15 cellular contexts compared by ENCODE assay signal in the genomic region with DNA sequence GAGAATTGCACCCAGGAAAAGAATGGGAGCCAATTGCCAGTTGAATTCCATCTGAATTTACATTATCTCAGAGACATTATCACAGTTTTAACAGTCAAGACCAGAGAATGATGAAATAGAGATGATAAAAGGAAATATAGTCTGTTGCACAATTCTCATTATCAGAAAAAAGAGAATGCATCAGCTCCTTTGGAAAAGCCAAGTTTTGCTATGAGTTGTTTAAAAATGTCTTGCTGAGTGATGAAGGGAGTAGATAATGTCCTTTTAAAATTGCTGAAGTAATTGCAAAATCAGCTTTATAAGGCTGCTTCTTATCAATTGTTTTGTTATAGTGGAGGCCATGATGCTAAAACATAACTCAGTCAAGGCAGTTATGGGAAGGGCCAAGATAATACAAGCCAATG.
"Had no signal": no experiment of that assay in that cellular context is flagged by ENCODE, and none has a peak within 500 bp of the region (broad histone marks: within the 10 kb centered on the region; RNA-seq: fewer than 3 reads in every experiment).

No MANE protein-coding gene starts in this region.

- H3K27me3 ChIP-seq: cardiac muscle cell, gastrocnemius medialis, heart left ventricle, pancreas, upper lobe of right lung had no signal

- ATAC-seq: gastrocnemius medialis, heart left ventricle, left colon, lower lobe of right lung, pancreas, upper lobe of right lung had no signal

- DNase-seq: activated CD4-positive, alpha-beta T cell treated with anti-CD3 and anti-CD28 coated beads, Interleukin-2, amount 50 U/mL, for 1 hour; activated naive CD4-positive, alpha-beta T cell treated with anti-CD3 and anti-CD28 coated beads, Interleukin-2, amount 10 ng/mL, durations not matched to agents 7 days and 5 days; activated T-cell treated with anti-CD3 and anti-CD28 coated beads for 4 hours; esophagus squamous epithelium; gastrocnemius medialis; heart left ventricle; left colon; lower lobe of right lung; pancreas; stimulated activated CD4-positive, alpha-beta T cell treated with anti-CD3 and anti-CD28 coated beads, Interleukin-12 subunit alpha, Interleukin-12 subunit beta, amount 100 ng/mL, for 4 hours; stimulated activated CD4-positive, alpha-beta T cell treated with anti-CD3 and anti-CD28 coated beads, Interleukin-2, amount 100 ng/mL, for 24 hours; upper lobe of right lung had no signal

- H3K36me3 ChIP-seq: cardiac muscle cell, esophagus squamous epithelium, gastrocnemius medialis, heart left ventricle, lower lobe of right lung, pancreas, thoracic aorta, upper lobe of right lung had no signal

- H3K9me3 ChIP-seq: gastrocnemius medialis, lower lobe of right lung, pancreas, thoracic aorta, upper lobe of right lung had no signal

- H3K27ac ChIP-seq: cardiac muscle cell, esophagus squamous epithelium, gastrocnemius medialis, heart left ventricle, lower lobe of right lung, pancreas, thoracic aorta, upper lobe of right lung had no signal

- FAIRE-seq: islet of Langerhans, pancreas had no signal

- H3K4me1 ChIP-seq: esophagus squamous epithelium, gastrocnemius medialis, heart left ventricle, lower lobe of right lung, pancreas, upper lobe of right lung had no signal

- H3K4me3 ChIP-seq: cardiac muscle cell, esophagus squamous epithelium, gastrocnemius medialis, heart left ventricle, lower lobe of right lung, pancreas, thoracic aorta, upper lobe of right lung had no signal
